ENCODE assay signal across 7 cellular contexts in genomic region chr11:119093951-119094815, GRCh38. TPM values are rescaled to one million over a fixed set of nuclear protein-coding genes. Genes with fewer than 3 reads are reported as not detected.
DNase-seq lines count a peak whose midpoint lies in the region; ATAC-seq, FAIRE-seq and TF ChIP-seq lines count a peak whose summit lies in the region.

No MANE protein-coding gene starts in this region.

- H3K27me3 ChIP-seq in bronchial epithelial cell (ENCODE audit: control insufficient read depth, insufficient read depth, low read length), result no peaks in the 10 kb centered on the region

- TF ChIP-seq CTCF in bronchial epithelial cell (IDR thresholded peaks at IDR 0.05; ENCODE audit: insufficient read depth, low read length, severe bottlenecking), result no peak

- H3K4me3 ChIP-seq in bronchial epithelial cell (ENCODE audit: low read depth, low read length), result peak overlapping the region; percentile 68

- peak overlapping the region; percentile 97 for H3K27ac Mint-ChIP-seq in T-helper 17 cell

- peaks cover 17% of the 10 kb centered on the region for H3K36me3 ChIP-seq in bronchial epithelial cell (ENCODE audit: control insufficient read depth, insufficient read depth, low read length)

- no peaks in the 10 kb centered on the region for H3K27me3 Mint-ChIP-seq in T-helper 17 cell

- H3K36me3 Mint-ChIP-seq in T-helper 17 cell (ENCODE audit: low read depth), result peaks cover 4% of the 10 kb centered on the region

- peaks cover 27% of the 10 kb centered on the region for H3K4me1 Mint-ChIP-seq in T-helper 17 cell

- FAIRE-seq in bronchial epithelial cell (lab: Jason Lieb, UNC), result no peak

- ATAC-seq in GM18505 (IDR thresholded peaks at IDR 0.05; ENCODE audit: unreplicated experiment) (peak; percentile 14), HG02938 (IDR thresholded peaks at IDR 0.05; ENCODE audit: unreplicated experiment) (peak; percentile 4), T-helper 17 cell (peak; percentile 0)

- DNase-seq in T-helper 17 cell, result peak; percentile 18 to 38 (median 29)
- no peak for DNase-seq in bronchial epithelial cell (ENCODE audit: low read depth)
- peak; percentile 54 for DNase-seq in left kidney (ENCODE audit: low read depth, low spot score)
- peak in 2 of 3 experiments; percentile 29 to 41 for DNase-seq in stimulated activated CD4-positive, alpha-beta T cell treated with anti-CD3 and anti-CD28 coated beads, TNF-alpha, amount 100 ng/mL, for 4 hours (ENCODE audit: low read depth in 3 of 3)
- no peak for DNase-seq in middle frontal gyrus (ENCODE audit: extremely low spot score, low spot score)

- peak overlapping the region; percentile 95 for H3K4me3 Mint-ChIP-seq in T-helper 17 cell

- no peak for TF ChIP-seq POLR2A in GM18505 (IDR thresholded peaks at IDR 0.05; ENCODE audit: borderline replicate concordance, extremely low read depth, insufficient read depth, insufficient read length)

- H3K9me3 ChIP-seq in T-helper 17 cell (ENCODE audit: control insufficient read depth, low read length, poor library complexity, severe bottlenecking), result no peaks in the 10 kb centered on the region

RNA-seq across cellular contexts. Expression of gene DPAGT1, which starts 7.5 kb away (rescaled TPM):
- total RNA-seq in T-helper 17 cell (10 to 100 TPM; 18.9 to 20.5 TPM), bronchial epithelial cell (9.5 and 12.1 TPM in 2 replicates)

RNA-seq across cellular contexts. Expression of gene HMBS, which starts 9.5 kb away (rescaled TPM):
- 1 to 10 TPM; 8.7 to 9.1 TPM for total RNA-seq in T-helper 17 cell
- total RNA-seq in bronchial epithelial cell, result 6.3 and 10.0 TPM in 2 replicates

RNA-seq across cellular contexts. Expression of gene C2CD2L, which starts 13.0 kb away (rescaled TPM):
- total RNA-seq in T-helper 17 cell, result 10 to 100 TPM; 20.9 to 24.6 TPM
- 1.3 and 2.3 TPM in 2 replicates for total RNA-seq in bronchial epithelial cell

RNA-seq across cellular contexts. Expression of gene VPS11, which starts 26.6 kb away (rescaled TPM):
- total RNA-seq in T-helper 17 cell, result 10 to 100 TPM; 58.3 to 68.0 TPM
- total RNA-seq in bronchial epithelial cell, result 24.5 and 27.0 TPM in 2 replicates

RNA-seq across cellular contexts. Expression of gene HINFP, which starts 27.2 kb away (rescaled TPM):
- 10 to 100 TPM; 22.3 to 26.1 TPM for total RNA-seq in T-helper 17 cell
- total RNA-seq in bronchial epithelial cell, result 12.4 TPM in 2 replicates

Comparison
In these comparisons a context has a peak if more than half of its experiments do, and no peak if none do; other contexts are left out.
1. DNase-seq: peak in T-helper 17 cell (3 of 3), left kidney (single experiment) and stimulated activated CD4-positive, alpha-beta T cell treated with anti-CD3 and anti-CD28 coated beads, TNF-alpha, amount 100 ng/mL, for 4 hours (2 of 3); none in bronchial epithelial cell (single experiment) and middle frontal gyrus (single experiment).
2. Peak in every context shown above with its lines, with median percentiles within 50 percentile points of each other: ATAC-seq.